In the genomic region with DNA sequence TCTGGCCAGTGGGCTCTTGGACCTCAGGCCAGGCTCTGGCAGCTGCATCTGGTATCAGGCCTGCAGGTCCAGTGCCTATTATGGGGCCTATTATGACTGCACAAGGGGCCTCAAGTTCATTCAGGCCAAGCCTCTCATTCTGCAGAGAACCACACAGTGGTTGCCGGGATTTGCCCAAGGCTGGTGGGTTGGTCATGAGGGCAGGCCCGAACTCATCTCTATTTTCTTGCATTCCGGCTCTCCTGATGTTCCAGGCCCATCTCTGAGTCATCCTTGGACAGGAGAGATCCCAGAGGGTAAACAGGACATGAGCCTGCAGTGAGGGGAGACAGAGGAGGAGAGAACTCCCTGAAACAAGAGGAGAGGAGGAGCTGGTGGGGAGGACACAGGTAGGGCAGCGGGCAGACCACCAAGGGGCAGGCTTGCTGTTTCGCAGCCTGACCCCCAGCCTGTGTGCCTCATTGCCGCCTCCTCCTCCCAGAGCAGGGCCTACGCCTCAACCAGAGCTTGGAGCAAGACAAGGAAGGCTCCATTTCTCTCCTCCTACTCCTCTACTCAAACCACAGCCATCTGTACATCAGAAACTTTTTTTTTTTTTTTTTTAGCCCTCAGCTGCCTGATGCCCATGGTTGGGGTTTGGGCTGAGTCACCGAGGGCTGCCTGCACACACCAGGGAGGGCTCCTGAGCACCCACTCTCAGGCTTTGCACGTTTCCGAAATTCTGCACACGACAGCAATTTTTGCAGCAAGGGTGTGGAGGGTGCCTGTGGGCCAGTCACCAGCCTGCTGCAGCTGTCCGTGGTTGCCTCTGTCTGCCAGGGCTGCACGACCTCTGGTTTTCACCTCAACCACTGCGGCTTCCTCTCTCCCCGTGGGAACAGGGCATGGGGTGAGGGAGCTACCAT, we compare ENCODE assay signal across 9 cellular contexts. TPM values are rescaled to one million over a fixed set of nuclear protein-coding genes. Genes with fewer than 3 reads are reported as not detected.
DNase-seq lines count a peak whose midpoint lies in the region; ATAC-seq, FAIRE-seq and TF ChIP-seq lines count a peak whose summit lies in the region.
"Had no signal": no experiment of that assay in that cellular context is flagged by ENCODE, and none has a peak within 500 bp of the region (broad histone marks: within the 10 kb centered on the region; RNA-seq: fewer than 3 reads in every experiment).

No MANE protein-coding gene starts in this region.

- H3K9me3 Mint-ChIP-seq in endothelial cell (ENCODE audit: unreplicated experiment): no peaks in the 10 kb centered on the region
- H3K9me3 Mint-ChIP-seq: naive B cell had no signal

- no peak for FAIRE-seq in D721Med (lab: Jason Lieb, UNC)

- WGBS in testis, 2 donors: 76 to 82% methylated on average over 10 to 15 of the region's 15 CpGs

- H3K4me3 ChIP-seq in testis: no peak overlapping the region

- peaks cover 6% of the 10 kb centered on the region for H3K27me3 Mint-ChIP-seq in endothelial cell (ENCODE audit: unreplicated experiment)

- intact Hi-C loops in testis (cut with DNase I; ENCODE audit: low total_unique reads): loop anchor here (10.0 kb wide), 2 partner anchors 103 to 213 kb away; partner anchors contain the start of gene DDX6

- H3K27me3 ChIP-seq in testis: no peaks in the 10 kb centered on the region

- peak overlapping the region; percentile 30 for H3K27ac Mint-ChIP-seq in endothelial cell (ENCODE audit: unreplicated experiment)

- peaks cover 11% of the 10 kb centered on the region for H3K4me1 ChIP-seq in testis

- H3K4me3 Mint-ChIP-seq in endothelial cell (ENCODE audit: unreplicated experiment): no peak overlapping the region
- H3K4me3 Mint-ChIP-seq: naive B cell had no signal

- no peaks in the 10 kb centered on the region for H3K9me3 ChIP-seq in testis

- ATAC-seq in HG02759 (IDR thresholded peaks at IDR 0.05; ENCODE audit: unreplicated experiment) (peak; percentile 31), GM21360 (IDR thresholded peaks at IDR 0.05; ENCODE audit: unreplicated experiment) (no peak), HG02981 (IDR thresholded peaks at IDR 0.05; ENCODE audit: unreplicated experiment) (no peak)

- H3K27ac ChIP-seq in testis: no peak overlapping the region

- H3K36me3 ChIP-seq in testis (ENCODE audit: low read depth, missing control alignments): no peaks in the 10 kb centered on the region

- H3K4me1 Mint-ChIP-seq in endothelial cell (ENCODE audit: unreplicated experiment): peaks cover 8% of the 10 kb centered on the region

- H3K36me3 Mint-ChIP-seq in endothelial cell (ENCODE audit: low read depth, unreplicated experiment): no peaks in the 10 kb centered on the region
- H3K36me3 Mint-ChIP-seq: naive B cell had no signal

- DNase-seq in activated CD4-positive, alpha-beta T cell treated with anti-CD3 and anti-CD28 coated beads, Interleukin-2, amount 50 U/mL, for 4 hours: peak; percentile 62 to 66
- DNase-seq in endothelial cell (ENCODE audit: low spot score) (no peak), D721Med (ENCODE audit: insufficient read length, low spot score) (no peak), testis (no peak)
- DNase-seq in stimulated activated CD4-positive, alpha-beta T cell treated with anti-CD3 and anti-CD28 coated beads, TNF-alpha, amount 100 ng/mL, for 24 hours (ENCODE audit: low read depth in 3 of 3): peak; percentile 28 to 57 (median 45)
- DNase-seq: naive B cell had no signal

- TF ChIP-seq POLR2A in testis (IDR thresholded peaks at IDR 0.05): no peak

- TF ChIP-seq CTCF in endothelial cell (IDR thresholded peaks at IDR 0.05; ENCODE audit: unreplicated experiment) (no peak), D721Med (IDR thresholded peaks at IDR 0.05; ENCODE audit: insufficient read depth, missing control alignments) (no peak), testis (IDR thresholded peaks at IDR 0.05) (no peak)

RNA-seq across cellular contexts. Expression of gene TREH, which starts 12.7 kb away (rescaled TPM):
- not detected for total RNA-seq in endothelial cell (ENCODE audit: unreplicated experiment)
- total RNA-seq in testis: 1 to 10 TPM in 1 of 2 donors, under 1 TPM in 1; 0.62 to 1.7 TPM
- 4.0 TPM for polyA plus RNA-seq in testis (ENCODE audit: insufficient read depth, low read depth, low replicate concordance)

Comparison
In these comparisons a context has a peak if more than half of its experiments do, and no peak if none do; other contexts are left out.
1. DNase-seq: peak in activated CD4-positive, alpha-beta T cell treated with anti-CD3 and anti-CD28 coated beads, Interleukin-2, amount 50 U/mL, for 4 hours (2 of 2) and stimulated activated CD4-positive, alpha-beta T cell treated with anti-CD3 and anti-CD28 coated beads, TNF-alpha, amount 100 ng/mL, for 24 hours (3 of 3); none in endothelial cell (single experiment), D721Med (single experiment) and testis (single experiment).